ENCODE assay signal across 8 cellular contexts in the genomic region with DNA sequence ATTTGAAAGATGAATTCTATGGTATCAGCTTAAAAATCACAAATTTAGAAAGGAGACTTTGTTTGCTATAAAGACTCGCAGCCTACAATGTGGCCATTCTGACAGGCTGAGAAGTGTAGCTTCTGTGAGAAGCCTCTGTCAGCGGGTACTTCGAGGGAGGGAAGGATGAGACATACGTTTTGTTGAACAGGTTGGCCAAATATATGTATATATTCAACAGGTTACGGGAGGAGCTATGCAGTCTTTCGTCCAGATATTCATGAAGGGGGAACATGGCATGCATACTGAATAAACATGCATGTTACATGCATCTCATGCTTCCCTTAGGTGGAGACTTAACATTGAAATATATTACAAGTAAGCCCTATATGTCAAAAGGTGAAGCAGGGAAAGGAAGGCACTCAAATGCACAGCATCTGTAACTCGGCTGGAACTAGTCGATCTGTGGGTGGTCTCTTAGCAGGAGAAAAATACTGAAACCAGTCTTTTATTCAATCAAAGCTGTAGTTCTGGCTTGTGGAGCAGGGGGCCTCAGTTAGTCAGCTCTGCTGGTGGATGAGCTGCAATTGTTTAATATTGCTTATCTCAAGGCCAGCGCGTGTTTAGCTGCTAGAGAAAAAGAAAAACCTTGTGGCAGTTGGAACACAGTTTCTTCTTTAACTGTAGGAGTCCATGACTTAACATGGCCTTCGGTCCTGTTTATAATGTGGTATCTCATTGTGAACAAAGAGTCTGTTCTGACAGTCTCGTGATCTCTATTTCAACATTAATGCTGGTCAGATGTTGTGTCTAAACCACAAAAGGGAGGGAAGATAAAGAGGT.
DNase-seq lines count a peak whose midpoint lies in the region; ATAC-seq and TF ChIP-seq lines count a peak whose summit lies in the region.

No MANE protein-coding gene starts in this region.

- H3K27me3 ChIP-seq in BE2C (no peaks in the 10 kb centered on the region), Karpas-422 (ENCODE audit: low read length) (no peaks in the 10 kb centered on the region), fibroblast of lung (ENCODE audit: control insufficient read depth, insufficient read depth, low read length) (no peaks in the 10 kb centered on the region)

- H3K27me3 Mint-ChIP-seq in activated T-helper 1 cell treated with anti-CD3 and anti-CD28 coated beads, Interleukin-12 subunit alpha, Interleukin-12 subunit beta, Interleukin-2, Interleukin-4 antibody, amounts not matched to agents 30 ng/mL and 10 ng/mL and 1 ng/mL, durations not matched to agents 14 hours and 24 hours and 36 hours (ENCODE audit: insufficient read depth), result peaks cover 12% of the 10 kb centered on the region

- no peak overlapping the region for H3K27ac ChIP-seq in Karpas-422 (ENCODE audit: low read length)
- H3K27ac ChIP-seq in fibroblast of lung (ENCODE audit: insufficient read depth, low read length), result no peak overlapping the region

- intact Hi-C loops in activated T-helper 1 cell treated with anti-CD3 and anti-CD28 coated beads, Interleukin-12 subunit alpha, Interleukin-12 subunit beta, Interleukin-2, Interleukin-4 antibody, amounts not matched to agents 30 ng/mL and 10 ng/mL and 1 ng/mL, durations not matched to agents 14 hours and 24 hours and 36 hours (cut with micrococcal nuclease), result no loop called here

- H3K4me3 ChIP-seq in BE2C (ENCODE audit: low read depth, low read length) (no peak overlapping the region; the same call in 1 of the 2 replicates), Karpas-422 (ENCODE audit: low read length) (no peak overlapping the region), fibroblast of lung (replicated peaks in 1 of 4; ENCODE audit: control extremely low read depth in 1 of 4, insufficient read depth in 1 of 4, low read depth in 3 of 4, low read length in 4 of 4) (no peak overlapping the region)

- peak; percentile 56 for DNase-seq in BE2C
- no peak for DNase-seq in Karpas-422
- peak in 1 of 2 donors; percentile 69 for DNase-seq in fibroblast of lung (ENCODE audit: low read depth in 2 of 2)
- no peak for DNase-seq in NCI-H2029 (lab: John Stamatoyannopoulos, UW)
- DNase-seq in activated T-helper 1 cell treated with anti-CD3 and anti-CD28 coated beads, Interleukin-12 subunit alpha, Interleukin-12 subunit beta, Interleukin-2, Interleukin-4 antibody, amounts not matched to agents 30 ng/mL and 10 ng/mL and 1 ng/mL, durations not matched to agents 14 hours and 24 hours and 36 hours (ENCODE audit: low spot score), result no peak
- no peak for DNase-seq in erythroblast (lab: John Stamatoyannopoulos, UW)
- no peak for DNase-seq in KBM-7

- no peak overlapping the region for H3K9ac ChIP-seq in Karpas-422 (ENCODE audit: low read length)
- no peak overlapping the region for H3K9ac ChIP-seq in fibroblast of lung (ENCODE audit: insufficient read depth, low read length)

- H3K4me2 ChIP-seq in Karpas-422 (ENCODE audit: low read depth, low read length, poor library complexity, severe bottlenecking) (peak overlapping the region; percentile 24), fibroblast of lung (ENCODE audit: extremely low read depth, insufficient read depth, low read length) (peak overlapping the region; percentile 15)

- TF ChIP-seq POLR2A in erythroblast (IDR thresholded peaks at IDR 0.05; ENCODE audit: low read length), result no peak

- H3K79me2 ChIP-seq in Karpas-422 (ENCODE audit: low read length) (no peaks in the 10 kb centered on the region), fibroblast of lung (ENCODE audit: control insufficient read depth, insufficient read depth, low read length) (no peaks in the 10 kb centered on the region)

- no peak overlapping the region for H2AFZ ChIP-seq in Karpas-422 (ENCODE audit: low read length)
- no peak overlapping the region for H2AFZ ChIP-seq in fibroblast of lung (ENCODE audit: low read length)

- H3K36me3 ChIP-seq in BE2C (no peaks in the 10 kb centered on the region), Karpas-422 (ENCODE audit: insufficient read depth, low read length) (no peaks in the 10 kb centered on the region), fibroblast of lung (ENCODE audit: control insufficient read depth, insufficient read depth, low read length) (no peaks in the 10 kb centered on the region)

- H3K9me2 ChIP-seq in Karpas-422 (replicated peaks; ENCODE audit: insufficient read depth, low read length), result no peaks in the 10 kb centered on the region

- H3K4me3 Mint-ChIP-seq in activated T-helper 1 cell treated with anti-CD3 and anti-CD28 coated beads, Interleukin-12 subunit alpha, Interleukin-12 subunit beta, Interleukin-2, Interleukin-4 antibody, amounts not matched to agents 30 ng/mL and 10 ng/mL and 1 ng/mL, durations not matched to agents 14 hours and 24 hours and 36 hours, result no peak overlapping the region

- no peaks in the 10 kb centered on the region for H3K9me3 ChIP-seq in BE2C
- no peaks in the 10 kb centered on the region for H3K9me3 ChIP-seq in Karpas-422 (ENCODE audit: low read length)
- H3K9me3 ChIP-seq in fibroblast of lung (ENCODE audit: control insufficient read depth, insufficient read depth, low read depth, low read length), result no peaks in the 10 kb centered on the region

- ATAC-seq in GM21360 (IDR thresholded peaks at IDR 0.05; ENCODE audit: unreplicated experiment), result peak; percentile 38

- no peak overlapping the region for H3K27ac Mint-ChIP-seq in activated T-helper 1 cell treated with anti-CD3 and anti-CD28 coated beads, Interleukin-12 subunit alpha, Interleukin-12 subunit beta, Interleukin-2, Interleukin-4 antibody, amounts not matched to agents 30 ng/mL and 10 ng/mL and 1 ng/mL, durations not matched to agents 14 hours and 24 hours and 36 hours

- H3K36me3 Mint-ChIP-seq in activated T-helper 1 cell treated with anti-CD3 and anti-CD28 coated beads, Interleukin-12 subunit alpha, Interleukin-12 subunit beta, Interleukin-2, Interleukin-4 antibody, amounts not matched to agents 30 ng/mL and 10 ng/mL and 1 ng/mL, durations not matched to agents 14 hours and 24 hours and 36 hours (ENCODE audit: low read depth), result no peaks in the 10 kb centered on the region

- H3K4me1 ChIP-seq in BE2C (peaks cover 23% of the 10 kb centered on the region), Karpas-422 (ENCODE audit: low read length) (peaks cover 18% of the 10 kb centered on the region), fibroblast of lung (ENCODE audit: control insufficient read depth, extremely low read depth, insufficient read depth, low read length) (no peaks in the 10 kb centered on the region)

- no peaks in the 10 kb centered on the region for H3K9me3 Mint-ChIP-seq in activated T-helper 1 cell treated with anti-CD3 and anti-CD28 coated beads, Interleukin-12 subunit alpha, Interleukin-12 subunit beta, Interleukin-2, Interleukin-4 antibody, amounts not matched to agents 30 ng/mL and 10 ng/mL and 1 ng/mL, durations not matched to agents 14 hours and 24 hours and 36 hours

- in situ Hi-C loops in KBM-7 (cut with MboI; ENCODE audit: low pct_unique_long_range_greater_than_20kb, low sequenced_read_pairs), result no loop called here

- peak; percentile 44 for TF ChIP-seq CTCF in BE2C (IDR thresholded peaks at IDR 0.05; ENCODE audit: low read depth, low read length)
- TF ChIP-seq CTCF in fibroblast of lung (conservative IDR thresholded peaks at IDR 0.05 in 1 of 2, IDR thresholded peaks at IDR 0.05 in 1 of 2; ENCODE audit: low read depth in 1 of 2, low read length in 2 of 2), result peak; percentile 36 to 58

- H4K20me1 ChIP-seq in Karpas-422 (ENCODE audit: insufficient read depth, low read depth, low read length), result no peaks in the 10 kb centered on the region
- no peaks in the 10 kb centered on the region for H4K20me1 ChIP-seq in fibroblast of lung (ENCODE audit: control insufficient read depth, extremely low read depth, insufficient read depth, low read length)

- peaks cover 13% of the 10 kb centered on the region for H3K4me1 Mint-ChIP-seq in activated T-helper 1 cell treated with anti-CD3 and anti-CD28 coated beads, Interleukin-12 subunit alpha, Interleukin-12 subunit beta, Interleukin-2, Interleukin-4 antibody, amounts not matched to agents 30 ng/mL and 10 ng/mL and 1 ng/mL, durations not matched to agents 14 hours and 24 hours and 36 hours (ENCODE audit: low read depth)
